Comparison of ENCODE assay signal across 21 cellular contexts in genomic region chr5:119515192-119515591, GRCh38.
DNase-seq lines count a peak whose midpoint lies in the region; ATAC-seq and TF ChIP-seq lines count a peak whose summit lies in the region.
"Had no signal": no experiment of that assay in that cellular context is flagged by ENCODE, and none has a peak within 500 bp of the region (broad histone marks: within the 10 kb centered on the region; RNA-seq: fewer than 3 reads in every experiment).

No MANE protein-coding gene starts in this region.

- TF ChIP-seq CTCF in brain microvascular endothelial cell (IDR thresholded peaks at IDR 0.05; ENCODE audit: low read depth, low read length, missing control alignments) (no peak), foreskin fibroblast (IDR thresholded peaks at IDR 0.05; ENCODE audit: low read depth, low read length) (no peak), foreskin keratinocyte (conservative IDR thresholded peaks at IDR 0.05) (no peak), GM10266 (IDR thresholded peaks at IDR 0.05; ENCODE audit: control insufficient read depth, insufficient read depth, low read depth, missing control alignments) (no peak)

- H3K27ac ChIP-seq in brain microvascular endothelial cell: no peak overlapping the region
- no peak overlapping the region for H3K27ac ChIP-seq in foreskin keratinocyte
- H3K27ac ChIP-seq: BLaER1 treated with 17β-estradiol and CSF1 and Interleukin-3, amounts not matched to agents 10 nM and 100 nM had no signal

- H3K36me3 ChIP-seq in brain microvascular endothelial cell (replicated peaks): peaks cover 3% of the 10 kb centered on the region

- H3K27me3 ChIP-seq in brain microvascular endothelial cell (replicated peaks) (no peaks in the 10 kb centered on the region), foreskin keratinocyte (no peaks in the 10 kb centered on the region)
- H3K27me3 ChIP-seq: BLaER1 treated with 17β-estradiol and CSF1 and Interleukin-3, amounts not matched to agents 10 nM and 100 nM had no signal

- ATAC-seq in foreskin keratinocyte (no peak), GM21423 (IDR thresholded peaks at IDR 0.05; ENCODE audit: unreplicated experiment) (no peak), HG02870 (IDR thresholded peaks at IDR 0.05; ENCODE audit: unreplicated experiment) (no peak)
- ATAC-seq: effector memory CD8-positive, alpha-beta T cell had no signal

- H3K4me3 ChIP-seq in brain microvascular endothelial cell (ENCODE audit: low read depth, low read length) (no peak overlapping the region), foreskin fibroblast (ENCODE audit: low read depth in 1 of 2, low read length in 2 of 2) (no peak overlapping the region)
- H3K4me3 ChIP-seq: BLaER1 treated with 17β-estradiol and CSF1 and Interleukin-3, amounts not matched to agents 10 nM and 100 nM; lung had no signal

- in situ Hi-C loops in brain microvascular endothelial cell (cut with HindIII; ENCODE audit: low pct_ligation_motif_present, low sequenced_read_pairs): no loop called here

- no peaks in the 10 kb centered on the region for H3K4me1 ChIP-seq in foreskin keratinocyte
- H3K4me1 ChIP-seq: BLaER1 treated with 17β-estradiol and CSF1 and Interleukin-3, amounts not matched to agents 10 nM and 100 nM had no signal

- DNase-seq in A172 (ENCODE audit: low spot score): peak; percentile 8
- DNase-seq in HCEC 1CT: peak; percentile 13
- DNase-seq in brain microvascular endothelial cell: peak; percentile 12
- DNase-seq in foreskin fibroblast: peak; percentile 34 to 67
- DNase-seq in foreskin keratinocyte: no peak
- no peak for DNase-seq in GM10266 (ENCODE audit: extremely low spot score)
- DNase-seq: 8988T; activated CD4-positive, alpha-beta memory T cell treated with anti-CD3 and anti-CD28 coated beads, Interleukin-2, amount 10 ng/mL, durations not matched to agents 7 days and 5 days; activated T-cell treated with anti-CD3 and anti-CD28 coated beads for 4 hours; amygdala; effector memory CD8-positive, alpha-beta T cell; GOT3; hypothalamus; Karpas-422; NCI-H1092; NCI-H2081; T1000 had no signal

Comparison
In these comparisons a context has a peak if more than half of its experiments do, and no peak if none do; other contexts are left out.
1. DNase-seq: peak in A172 (single experiment), HCEC 1CT (single experiment), brain microvascular endothelial cell (single experiment) and foreskin fibroblast (2 of 2); none in foreskin keratinocyte (0 of 2) and GM10266 (single experiment).